15 cellular contexts compared by ENCODE assay signal in genomic region chr2:232882085-232882484, GRCh38. TPM values are rescaled to one million over a fixed set of nuclear protein-coding genes. Genes with fewer than 3 reads are reported as not detected.
DNase-seq lines count a peak whose midpoint lies in the region; ATAC-seq, FAIRE-seq and TF ChIP-seq lines count a peak whose summit lies in the region.
"Had no signal": no experiment of that assay in that cellular context is flagged by ENCODE, and none has a peak within 500 bp of the region (broad histone marks: within the 10 kb centered on the region; RNA-seq: fewer than 3 reads in every experiment).

No MANE protein-coding gene starts in this region.

- POLR2A ChIA-PET in HepG2 (lab: Yijun Ruan, JAX), result interaction anchor here (2.0 to 5.3 kb wide), 2 partner anchors 10 to 26 kb away, joined by 6 to 35 read pairs; no protein-coding TSS in a partner anchor

- H3K27me3 ChIP-seq in HepG2 (ENCODE audit: control insufficient read depth in 1 of 2, insufficient read depth in 2 of 2, low read length in 2 of 2) (no peaks in the 10 kb centered on the region), right lobe of liver (no peaks in the 10 kb centered on the region), BE2C (peaks cover 3% of the 10 kb centered on the region; the same call in 1 of the 2 replicates)

- peak; percentile 28 for TF ChIP-seq CTCF in HepG2 (CRISPR knock-in tag; IDR thresholded peaks at IDR 0.05)
- TF ChIP-seq CTCF in right lobe of liver (IDR thresholded peaks at IDR 0.05), result no peak
- no peak for TF ChIP-seq CTCF in BE2C (IDR thresholded peaks at IDR 0.05; ENCODE audit: low read depth, low read length)

- TF ChIP-seq EP300 in HepG2 (IDR thresholded peaks at IDR 0.05; ENCODE audit: low read depth in 2 of 2, low read length in 2 of 2) (no peak), HepG2 (CRISPR knock-in tag; IDR thresholded peaks at IDR 0.05; ENCODE audit: borderline replicate concordance) (no peak)

- in situ Hi-C loops in HepG2 (cut with HindIII; ENCODE audit: extremely low pct_ligation_motif_present, low pct_unique_long_range_greater_than_20kb), result no loop called here

- H3K9me3 ChIP-seq in HepG2 (ENCODE audit: low read length) (no peaks in the 10 kb centered on the region), right lobe of liver (no peaks in the 10 kb centered on the region), BE2C (no peaks in the 10 kb centered on the region)
- H3K9me3 ChIP-seq: BLaER1 treated with 17β-estradiol and CSF1 and Interleukin-3, amounts not matched to agents 10 nM and 100 nM had no signal

- ATAC-seq in HepG2 (no peak), right lobe of liver (no peak), sciatic nerve (no peak)

- no peak overlapping the region for H3K4me2 ChIP-seq in HepG2 (ENCODE audit: low read depth, low read length)
- H3K4me2 ChIP-seq: BLaER1 treated with 17β-estradiol and CSF1 and Interleukin-3, amounts not matched to agents 10 nM and 100 nM had no signal

- H3K4me1 ChIP-seq in HepG2 (ENCODE audit: insufficient read depth, low read length), result peaks cover 45% of the 10 kb centered on the region
- no peaks in the 10 kb centered on the region for H3K4me1 ChIP-seq in right lobe of liver
- no peaks in the 10 kb centered on the region for H3K4me1 ChIP-seq in BE2C

- TF ChIP-seq POLR2A in HepG2 (IDR thresholded peaks at IDR 0.05; ENCODE audit: insufficient read depth in 1 of 2, low read depth in 2 of 2, low read length in 2 of 2), result no peak
- no peak for TF ChIP-seq POLR2A in right lobe of liver (IDR thresholded peaks at IDR 0.05)

- H3K36me3 ChIP-seq in HepG2 (replicated peaks in 1 of 2; ENCODE audit: control insufficient read depth in 1 of 2, insufficient read depth in 2 of 2, low read length in 2 of 2), result peaks cover 10 to 44% of the 10 kb centered on the region in 2 experiments
- H3K36me3 ChIP-seq in right lobe of liver, result peaks cover 0 to under 1% (median 0%) of the 10 kb centered on the region in 4 donors
- no peaks in the 10 kb centered on the region for H3K36me3 ChIP-seq in BE2C
- H3K36me3 ChIP-seq: BLaER1 treated with 17β-estradiol and CSF1 and Interleukin-3, amounts not matched to agents 10 nM and 100 nM had no signal

- no peak overlapping the region for H3K4me3 ChIP-seq in HepG2 (replicated peaks in 1 of 3; ENCODE audit: insufficient read depth in 1 of 3, low read depth in 2 of 3, low read length in 3 of 3)
- H3K4me3 ChIP-seq in right lobe of liver, result no peak overlapping the region
- no peak overlapping the region for H3K4me3 ChIP-seq in BE2C (ENCODE audit: low read depth, low read length)
- H3K4me3 ChIP-seq: BLaER1 treated with 17β-estradiol and CSF1 and Interleukin-3, amounts not matched to agents 10 nM and 100 nM had no signal

- peak; percentile 57 for DNase-seq in activated effector memory CD4-positive, alpha-beta T cell treated with anti-CD3 and anti-CD28 coated beads, Interleukin-2, amount 50 U/mL, for 16 hours
- no peak for DNase-seq in activated effector memory CD4-positive, alpha-beta T cell treated with Interleukin-2 at 50 U/mL for 16 hours
- DNase-seq in HepG2 (ENCODE audit: low spot score) (no peak), right lobe of liver (no peak), mesenteric fat pad (ENCODE audit: low spot score) (peak; percentile 81), sciatic nerve (ENCODE audit: low spot score) (peak; percentile 47), BE2C (no peak)
- DNase-seq in activated CD4-positive, alpha-beta T cell treated with anti-CD3 and anti-CD28 coated beads for 4 hours, result no peak
- DNase-seq: AML-193; CD4-positive, CD25-positive, alpha-beta regulatory T cell; HCEC 1CT; HFFc6 had no signal

- H3K27ac ChIP-seq in HepG2 (ENCODE audit: extremely low read length, insufficient read depth, low read length), result no peak overlapping the region
- no peak overlapping the region for H3K27ac ChIP-seq in right lobe of liver
- H3K27ac ChIP-seq: 22Rv1; BLaER1 treated with 17β-estradiol and CSF1 and Interleukin-3, amounts not matched to agents 10 nM and 100 nM had no signal

- H2AFZ ChIP-seq in HepG2 (ENCODE audit: low read length), result no peak overlapping the region

- BruUV-seq in HepG2 (replicated peaks; lab: Mats Ljungman, UMichigan), result no TSS peak

- CTCF ChIA-PET in HepG2 (lab: Yijun Ruan, JAX; ENCODE audit: low intra/inter-chr PET ratio, low total read pairs), result no interaction called here

- H4K20me1 ChIP-seq in HepG2 (ENCODE audit: insufficient read depth, low read length), result peaks cover 3% of the 10 kb centered on the region; the same call in 1 of the 2 replicates

- H3K79me2 ChIP-seq in HepG2 (ENCODE audit: insufficient read depth, low read length), result peaks cover 19% of the 10 kb centered on the region

- intact Hi-C loops in HepG2 (cut with micrococcal nuclease; ENCODE audit: unreplicated experiment) (no loop called here), right lobe of liver (cut with DNase I) (no loop called here), sciatic nerve (cut with DNase I) (no loop called here)

- no peak for FAIRE-seq in HepG2 (lab: Jason Lieb, UNC)
- FAIRE-seq: H1 had no signal

- no peak for TF ChIP-seq RAD21 in HepG2 (CRISPR knock-in tag; IDR thresholded peaks at IDR 0.05)

- H3K9ac ChIP-seq in HepG2 (ENCODE audit: insufficient read depth, low read depth, low read length), result no peak overlapping the region
- H3K9ac ChIP-seq: BLaER1 treated with 17β-estradiol and CSF1 and Interleukin-3, amounts not matched to agents 10 nM and 100 nM had no signal

- WGBS in HepG2 (ENCODE audit: low lambda C conversion rate), result 96% methylated on average over 16 of the region's 17 CpGs
- 67% methylated on average over 1 of the region's 17 CpGs for WGBS in right lobe of liver (ENCODE audit: insufficient coverage, low coverage, low lambda C conversion rate, missing lambda C conversion rate)

TF ChIP-seq in HepG2, 621 proteins besides CTCF, POLR2A, EP300 and RAD21 (continues in another document):
- TF ChIP-seq ZNF256 (CRISPR knock-in tag; conservative IDR thresholded peaks at IDR 0.05) (no peak), RBFOX2 (IDR thresholded peaks at IDR 0.05; ENCODE audit: low read depth, low read length) (peak; percentile 57), ZNF687 (CRISPR knock-in tag; IDR thresholded peaks at IDR 0.05) (peak; percentile 11), HNRNPLL (IDR thresholded peaks at IDR 0.05; ENCODE audit: low read depth, low read length, poor library complexity, severe bottlenecking) (peak; percentile 3), PCBP1 (IDR thresholded peaks at IDR 0.05; ENCODE audit: borderline replicate concordance, low read depth, low read length) (peak; percentile 39; the same call in 1 of the 2 replicates), ZNF766 (CRISPR knock-in tag; IDR thresholded peaks at IDR 0.05; ENCODE audit: borderline replicate concordance) (no peak)

RNA-seq across cellular contexts. Expression of gene SNORC, which starts 12.0 kb away (rescaled TPM):
- total RNA-seq in HepG2 (2016; rRNA removed; fragmentation: Illumina TruSeq; extraction: Trizol) (48.5 and 86.1 TPM in 2 replicates), right lobe of liver (10 to 100 TPM in 3 of 6 experiments, 1 to 10 TPM in 3; 2.0 to 14.5 (median 9.1) TPM), mesenteric fat pad (0.64 TPM), sciatic nerve (12.0 TPM)
- 64.6 and 82.7 TPM in 2 replicates for total RNA-seq in HepG2 (2016; cell fraction: cytosol; rRNA removed; fragmentation: Illumina TruSeq; extraction: Trizol; ENCODE audit: low read depth)
- total RNA-seq in HepG2 (2016; cell fraction: insoluble cytoplasmic fraction; rRNA removed; fragmentation: Illumina TruSeq; extraction: Trizol), result 52.1 and 76.7 TPM in 2 replicates
- total RNA-seq in HepG2 (2016; cell fraction: membrane; rRNA removed; fragmentation: Illumina TruSeq; extraction: Trizol), result 71.1 and 75.3 TPM in 2 replicates
- 47.7 and 55.5 TPM in 2 replicates for total RNA-seq in HepG2 (2016; cell fraction: nucleus; rRNA removed; fragmentation: Illumina TruSeq; extraction: Trizol)
- 59.1 and 62.9 TPM in 2 replicates for polyA plus RNA-seq in HepG2 (2011; rRNA removed)
- polyA plus RNA-seq in HepG2 (2011; cell fraction: cytosol; rRNA removed), result 45.6 and 94.4 TPM in 2 replicates
- 87.4 and 124 TPM in 2 replicates for polyA plus RNA-seq in HepG2 (2011; cell fraction: nucleus; rRNA removed)
- 42.0 and 51.4 TPM in 2 replicates for polyA plus RNA-seq in HepG2 (2012)
- 125 and 134 TPM in 2 replicates for polyA plus RNA-seq in HepG2 (2016; cell fraction: cytosol; fragmentation: Illumina TruSeq; extraction: Trizol; ENCODE audit: low read depth)
- polyA plus RNA-seq in HepG2 (2016; cell fraction: insoluble cytoplasmic fraction; fragmentation: Illumina TruSeq; extraction: Trizol; ENCODE audit: low read depth), result 60.9 and 75.2 TPM in 2 replicates
- polyA plus RNA-seq in HepG2 (2016; cell fraction: membrane; fragmentation: Illumina TruSeq; extraction: Trizol; ENCODE audit: low read depth), result 102 and 104 TPM in 2 replicates
- 136 and 150 TPM in 2 replicates for polyA plus RNA-seq in HepG2 (2016; cell fraction: nucleus; fragmentation: Illumina TruSeq; extraction: Trizol; ENCODE audit: insufficient read depth, low read depth)
- 5.3 and 89.5 TPM in 2 replicates for polyA minus RNA-seq in HepG2 (2011; rRNA and poly(A)+ RNA removed; ENCODE audit: low replicate concordance)
- 57.5 and 73.7 TPM in 2 replicates for polyA minus RNA-seq in HepG2 (2011; cell fraction: cytosol; rRNA and poly(A)+ RNA removed)
- polyA minus RNA-seq in HepG2 (2011; cell fraction: nucleus; rRNA and poly(A)+ RNA removed), result 27.3 and 30.6 TPM in 2 replicates
- 14.1 TPM for polyA plus RNA-seq in BE2C (2012; ENCODE audit: insufficient read depth, insufficient read length, low read depth)

Comparison
In these comparisons a context has a peak if more than half of its experiments do, and no peak if none do; other contexts are left out.
1. DNase-seq: peak in activated effector memory CD4-positive, alpha-beta T cell treated with anti-CD3 and anti-CD28 coated beads, Interleukin-2, amount 50 U/mL, for 16 hours (single experiment), mesenteric fat pad (single experiment) and sciatic nerve (single experiment); none in activated effector memory CD4-positive, alpha-beta T cell treated with Interleukin-2 at 50 U/mL for 16 hours (single experiment), HepG2 (single experiment), right lobe of liver (0 of 3), BE2C (single experiment) and activated CD4-positive, alpha-beta T cell treated with anti-CD3 and anti-CD28 coated beads for 4 hours (0 of 2).